33 cellular contexts compared by ENCODE assay signal in the genomic region with DNA sequence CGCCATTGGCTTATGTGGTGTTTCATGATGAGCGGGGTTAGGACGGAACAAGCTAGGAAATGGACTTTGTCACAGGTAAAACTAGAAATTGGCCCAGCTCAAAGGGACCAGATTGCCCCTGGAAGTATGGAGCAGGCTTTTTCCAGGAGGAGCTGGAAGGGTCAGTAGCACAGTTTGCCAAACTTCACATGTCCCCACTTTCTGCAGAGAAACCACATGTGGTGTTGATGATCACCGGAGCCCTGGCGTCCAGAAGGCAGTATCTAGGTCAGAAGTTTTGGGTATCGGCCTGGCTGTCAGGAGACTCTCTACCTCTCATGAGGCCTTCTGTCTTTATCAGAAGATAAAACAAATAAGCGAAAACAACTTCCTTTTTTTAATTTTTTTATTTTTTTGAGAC.
"Had no signal": no experiment of that assay in that cellular context is flagged by ENCODE, and none has a peak within 500 bp of the region (broad histone marks: within the 10 kb centered on the region; RNA-seq: fewer than 3 reads in every experiment).

No MANE protein-coding gene starts in this region.

- H3K27ac Mint-ChIP-seq: activated CD4-positive, alpha-beta memory T cell treated with anti-CD3 and anti-CD28 coated beads for 36 hours; activated CD4-positive, alpha-beta T cell treated with anti-CD3 and anti-CD28 coated beads for 36 hours; activated CD4-positive, alpha-beta T cell treated with anti-CD3 and anti-CD28 coated beads, Interleukin-2, amount 10 ng/mL, durations not matched to agents 24 days and 14 days; activated CD8-positive, alpha-beta T cell treated with anti-CD3 and anti-CD28 coated beads, Interleukin-2, amount 10 ng/mL, durations not matched to agents 7 days and 5 days; activated naive CD4-positive, alpha-beta T cell treated with anti-CD3 and anti-CD28 coated beads for 36 hours; activated naive CD4-positive, alpha-beta T cell treated with anti-CD3 and anti-CD28 coated beads, Interleukin-2, amount 50 U/mL, for 24 hours; activated naive CD8-positive, alpha-beta T cell treated with anti-CD3 and anti-CD28 coated beads for 36 hours; activated naive CD8-positive, alpha-beta T cell treated with anti-CD3 and anti-CD28 coated beads, Interleukin-2, amount 50 U/mL, for 24 hours; activated T-cell treated with anti-CD3 and anti-CD28 coated beads, Interleukin-2, amount 50 U/mL, for 24 hours; brain; dendritic cell treated with granulocyte-macrophage colony-stimulating factor and Interleukin-4, amounts not matched to agents 40 ng/mL and 50 ng/mL, for 4 days; endodermal cell; T-helper 17 cell; T-helper 2 cell treated with Interferon-gamma antibody and Interleukin-4, amounts not matched to agents 5 μg/mL and 100 μg/mL, for 36 hours had no signal

- H3K4me3 Mint-ChIP-seq: activated CD4-positive, alpha-beta memory T cell treated with anti-CD3 and anti-CD28 coated beads for 36 hours; activated CD4-positive, alpha-beta T cell treated with anti-CD3 and anti-CD28 coated beads for 36 hours; activated CD4-positive, alpha-beta T cell treated with anti-CD3 and anti-CD28 coated beads, Interleukin-2, amount 10 ng/mL, durations not matched to agents 24 days and 14 days; activated CD8-positive, alpha-beta T cell treated with anti-CD3 and anti-CD28 coated beads, Interleukin-2, amount 10 ng/mL, durations not matched to agents 7 days and 5 days; activated naive CD4-positive, alpha-beta T cell treated with anti-CD3 and anti-CD28 coated beads for 36 hours; activated naive CD4-positive, alpha-beta T cell treated with anti-CD3 and anti-CD28 coated beads, Interleukin-2, amount 50 U/mL, for 24 hours; activated naive CD8-positive, alpha-beta T cell treated with anti-CD3 and anti-CD28 coated beads for 36 hours; activated naive CD8-positive, alpha-beta T cell treated with anti-CD3 and anti-CD28 coated beads, Interleukin-2, amount 50 U/mL, for 24 hours; activated T-cell treated with anti-CD3 and anti-CD28 coated beads, Interleukin-2, amount 50 U/mL, for 24 hours; activated T-cell treated with anti-CD3 and anti-CD28 coated beads, Interleukin-2, amount 50 U/mL, for 72 hours; brain; dendritic cell treated with granulocyte-macrophage colony-stimulating factor and Interleukin-4, amounts not matched to agents 40 ng/mL and 50 ng/mL, for 4 days; endodermal cell; T-helper 17 cell; T-helper 2 cell treated with Interferon-gamma antibody and Interleukin-4, amounts not matched to agents 5 μg/mL and 100 μg/mL, for 36 hours had no signal

- H3K4me1 Mint-ChIP-seq: activated CD4-positive, alpha-beta T cell treated with anti-CD3 and anti-CD28 coated beads for 36 hours; activated CD4-positive, alpha-beta T cell treated with anti-CD3 and anti-CD28 coated beads, Interleukin-2, amount 10 ng/mL, durations not matched to agents 24 days and 14 days; activated naive CD4-positive, alpha-beta T cell treated with anti-CD3 and anti-CD28 coated beads, Interleukin-2, amount 50 U/mL, for 24 hours; activated naive CD8-positive, alpha-beta T cell treated with anti-CD3 and anti-CD28 coated beads for 36 hours; activated naive CD8-positive, alpha-beta T cell treated with anti-CD3 and anti-CD28 coated beads, Interleukin-2, amount 50 U/mL, for 24 hours; T-helper 17 cell had no signal

- H3K36me3 Mint-ChIP-seq: activated CD4-positive, alpha-beta memory T cell treated with anti-CD3 and anti-CD28 coated beads for 36 hours; activated naive CD4-positive, alpha-beta T cell treated with anti-CD3 and anti-CD28 coated beads, Interleukin-2, amount 50 U/mL, for 24 hours; activated naive CD8-positive, alpha-beta T cell treated with anti-CD3 and anti-CD28 coated beads for 36 hours; brain had no signal

- H3K27me3 ChIP-seq: adrenal gland, breast epithelium, cardiac muscle cell, dorsolateral prefrontal cortex, gastrocnemius medialis, heart left ventricle had no signal

- ATAC-seq: activated CD4-positive, alpha-beta T cell treated with anti-CD3 and anti-CD28 coated beads for 36 hours; activated CD8-positive, alpha-beta T cell treated with anti-CD3 and anti-CD28 coated beads, Interleukin-2, amount 10 ng/mL, durations not matched to agents 7 days and 5 days; activated naive CD8-positive, alpha-beta T cell treated with anti-CD3 and anti-CD28 coated beads, Interleukin-2, amount 50 U/mL, for 24 hours; activated T-cell treated with anti-CD3 and anti-CD28 coated beads, Interleukin-2, amount 50 U/mL, for 72 hours; esophagus mucosa; gastrocnemius medialis; heart left ventricle; T-helper 17 cell had no signal

- H3K27me3 Mint-ChIP-seq: activated CD4-positive, alpha-beta memory T cell treated with anti-CD3 and anti-CD28 coated beads for 36 hours; activated CD4-positive, alpha-beta T cell treated with anti-CD3 and anti-CD28 coated beads for 36 hours; activated CD4-positive, alpha-beta T cell treated with anti-CD3 and anti-CD28 coated beads, Interleukin-2, amount 10 ng/mL, durations not matched to agents 24 days and 14 days; activated naive CD4-positive, alpha-beta T cell treated with anti-CD3 and anti-CD28 coated beads, Interleukin-2, amount 50 U/mL, for 24 hours; activated naive CD8-positive, alpha-beta T cell treated with anti-CD3 and anti-CD28 coated beads, Interleukin-2, amount 50 U/mL, for 24 hours; activated T-cell treated with anti-CD3 and anti-CD28 coated beads, Interleukin-2, amount 50 U/mL, for 24 hours; dendritic cell treated with granulocyte-macrophage colony-stimulating factor and Interleukin-4, amounts not matched to agents 40 ng/mL and 50 ng/mL, for 4 days had no signal

- H3K4me1 ChIP-seq: adrenal gland, breast epithelium had no signal

- DNase-seq: activated CD4-positive, alpha-beta memory T cell treated with anti-CD3 and anti-CD28 coated beads for 36 hours; activated CD4-positive, alpha-beta T cell treated with anti-CD3 and anti-CD28 coated beads for 36 hours; activated CD4-positive, alpha-beta T cell treated with anti-CD3 and anti-CD28 coated beads, Interleukin-2, amount 10 ng/mL, durations not matched to agents 24 days and 14 days; activated CD4-positive, CD25-positive, alpha-beta regulatory T cell; activated CD4-positive, CD25-positive, alpha-beta regulatory T cell treated with anti-CD3 and anti-CD28 coated beads, Interleukin-2, amount 50 U/mL, for 72 hours; activated CD8-positive, alpha-beta memory T cell treated with anti-CD3 and anti-CD28 coated beads, Interleukin-2, amount 50 U/mL, for 48 hours; activated CD8-positive, alpha-beta T cell treated with anti-CD3 and anti-CD28 coated beads, Interleukin-2, amount 10 ng/mL, durations not matched to agents 7 days and 5 days; activated naive CD4-positive, alpha-beta T cell treated with anti-CD3 and anti-CD28 coated beads for 36 hours; activated naive CD8-positive, alpha-beta T cell treated with anti-CD3 and anti-CD28 coated beads for 36 hours; activated naive CD8-positive, alpha-beta T cell treated with anti-CD3 and anti-CD28 coated beads, Interleukin-2, amount 50 U/mL, for 24 hours; activated T-cell treated with anti-CD3 and anti-CD28 coated beads for 4 hours; activated T-cell treated with anti-CD3 and anti-CD28 coated beads, Interleukin-2, amount 50 U/mL, for 24 hours; activated T-cell treated with anti-CD3 and anti-CD28 coated beads, Interleukin-2, amount 50 U/mL, for 72 hours; adrenal gland; amygdala; central memory CD4-positive, alpha-beta T cell; effector memory CD4-positive, alpha-beta T cell; endodermal cell; foreskin fibroblast; gastrocnemius medialis; glutamatergic neuron; heart left ventricle; T-helper 1 cell; T-helper 17 cell had no signal

- H3K4me3 ChIP-seq: adrenal gland, breast epithelium, cardiac muscle cell, coronary artery, dorsolateral prefrontal cortex, gastrocnemius medialis, heart left ventricle had no signal

- H3K36me3 ChIP-seq: adrenal gland, breast epithelium, cardiac muscle cell, gastrocnemius medialis, heart left ventricle had no signal

- H3K27ac ChIP-seq: adrenal gland, breast epithelium, cardiac muscle cell, coronary artery, dorsolateral prefrontal cortex, gastrocnemius medialis, heart left ventricle had no signal

- H3K9me3 Mint-ChIP-seq: activated CD4-positive, alpha-beta memory T cell treated with anti-CD3 and anti-CD28 coated beads for 36 hours; activated CD4-positive, alpha-beta T cell treated with anti-CD3 and anti-CD28 coated beads, Interleukin-2, amount 10 ng/mL, durations not matched to agents 24 days and 14 days; activated naive CD4-positive, alpha-beta T cell treated with anti-CD3 and anti-CD28 coated beads for 36 hours; activated naive CD4-positive, alpha-beta T cell treated with anti-CD3 and anti-CD28 coated beads, Interleukin-2, amount 50 U/mL, for 24 hours; activated naive CD8-positive, alpha-beta T cell treated with anti-CD3 and anti-CD28 coated beads for 36 hours; activated naive CD8-positive, alpha-beta T cell treated with anti-CD3 and anti-CD28 coated beads, Interleukin-2, amount 50 U/mL, for 24 hours; activated T-cell treated with anti-CD3 and anti-CD28 coated beads, Interleukin-2, amount 50 U/mL, for 24 hours; dendritic cell treated with granulocyte-macrophage colony-stimulating factor and Interleukin-4, amounts not matched to agents 40 ng/mL and 50 ng/mL, for 4 days; endodermal cell; T-helper 2 cell treated with Interferon-gamma antibody and Interleukin-4, amounts not matched to agents 5 μg/mL and 100 μg/mL, for 36 hours had no signal

- H3K9me3 ChIP-seq: adrenal gland, breast epithelium, gastrocnemius medialis, heart left ventricle had no signal
